In genomic region chr9:129145316-129145715, GRCh38 we compare ENCODE assay signal across 11 cellular contexts. TPM values are rescaled to one million over a fixed set of nuclear protein-coding genes. Genes with fewer than 3 reads are reported as not detected.
DNase-seq lines count a peak whose midpoint lies in the region; ATAC-seq, FAIRE-seq and TF ChIP-seq lines count a peak whose summit lies in the region.
"Had no signal": no experiment of that assay in that cellular context is flagged by ENCODE, and none has a peak within 500 bp of the region (broad histone marks: within the 10 kb centered on the region; RNA-seq: fewer than 3 reads in every experiment).

No MANE protein-coding gene starts in this region.

- peaks cover 4% of the 10 kb centered on the region for H3K79me2 ChIP-seq in endothelial cell of umbilical vein (ENCODE audit: control insufficient read depth, insufficient read depth, low read length)

- peaks cover 16% of the 10 kb centered on the region for H3K36me3 Mint-ChIP-seq in activated naive CD4-positive, alpha-beta T cell treated with anti-CD3 and anti-CD28 coated beads for 36 hours (ENCODE audit: low read depth)

- POLR2A ChIA-PET in endothelial cell of umbilical vein (lab: Charles Lee): no interaction called here

- no TSS peak for BruUV-seq in endothelial cell of umbilical vein (replicated peaks; lab: Mats Ljungman, UMichigan)

- no peak overlapping the region for H3K27ac Mint-ChIP-seq in activated naive CD4-positive, alpha-beta T cell treated with anti-CD3 and anti-CD28 coated beads for 36 hours
- H3K27ac Mint-ChIP-seq: T-helper 1 cell treated with Interleukin-12 subunit alpha and Interleukin-12 subunit beta and Interleukin-4 antibody, amounts not matched to agents 30 μg/mL and 1 μg/mL, for 36 hours had no signal

- no peak overlapping the region for H3K4me3 ChIP-seq in Peyer's patch
- no peak overlapping the region for H3K4me3 ChIP-seq in endothelial cell of umbilical vein (replicated peaks in 1 of 3; ENCODE audit: insufficient read depth in 1 of 3, low read depth in 1 of 3, low read length in 3 of 3)
- H3K4me3 ChIP-seq in muscle layer of colon (ENCODE audit: low read depth in 1 of 2, low read length in 2 of 2): peak overlapping the region in 1 of 2 donors; percentile 18
- no peak overlapping the region for H3K4me3 ChIP-seq in thymus (ENCODE audit: low read length)

- intact Hi-C loops in endothelial cell of umbilical vein (cut with micrococcal nuclease): no loop called here
- intact Hi-C loops in activated naive CD4-positive, alpha-beta T cell treated with anti-CD3 and anti-CD28 coated beads for 36 hours (cut with micrococcal nuclease): no loop called here

- CTCF ChIA-PET in endothelial cell of umbilical vein (lab: Charles Lee): interaction anchor here (1.2 to 9.5 kb wide), 3 partner anchors 14 to 37 kb away, joined by 3 to 287 read pairs (median 6); partner anchors contain the start of gene IER5L
- CTCF ChIA-PET in activated naive CD4-positive, alpha-beta T cell treated with anti-CD3 and anti-CD28 coated beads for 36 hours (lab: Charles Lee): interaction anchor here (0.7 to 3.8 kb wide), 3 partner anchors 14 to 509 kb away, joined by 3 to 25 read pairs (median 4); no protein-coding TSS in a partner anchor

- FAIRE-seq in endothelial cell of umbilical vein (lab: Jason Lieb, UNC): no peak

- no peaks in the 10 kb centered on the region for H3K9me3 Mint-ChIP-seq in activated naive CD4-positive, alpha-beta T cell treated with anti-CD3 and anti-CD28 coated beads for 36 hours
- H3K9me3 Mint-ChIP-seq: T-helper 1 cell treated with Interleukin-12 subunit alpha and Interleukin-12 subunit beta and Interleukin-4 antibody, amounts not matched to agents 30 μg/mL and 1 μg/mL, for 36 hours had no signal

- dilution Hi-C loops in endothelial cell of umbilical vein (cut with MboI; ENCODE audit: extremely low pct_ligation_motif_present, low sequenced_read_pairs): no loop called here

- TF ChIP-seq POLR2A in Peyer's patch (IDR thresholded peaks at IDR 0.05): no peak
- no peak for TF ChIP-seq POLR2A in endothelial cell of umbilical vein (IDR thresholded peaks at IDR 0.05; ENCODE audit: low read depth, low read length)

- peaks cover 10 to 65% (median 29%) of the 10 kb centered on the region in 4 donors for H3K4me1 ChIP-seq in Peyer's patch
- peaks cover 39% of the 10 kb centered on the region for H3K4me1 ChIP-seq in endothelial cell of umbilical vein (ENCODE audit: control insufficient read depth, extremely low read depth, insufficient read depth, low read length)
- peaks cover 65% of the 10 kb centered on the region for H3K4me1 ChIP-seq in muscle layer of colon (ENCODE audit: insufficient read depth, low read length)
- peaks cover 26% of the 10 kb centered on the region for H3K4me1 ChIP-seq in thymus (ENCODE audit: control insufficient read depth, insufficient read depth, low read length)

- no peaks in the 10 kb centered on the region for H3K27me3 Mint-ChIP-seq in activated naive CD4-positive, alpha-beta T cell treated with anti-CD3 and anti-CD28 coated beads for 36 hours (ENCODE audit: low read depth)

- H3K9me3 ChIP-seq in Peyer's patch (no peaks in the 10 kb centered on the region), endothelial cell of umbilical vein (replicated peaks; ENCODE audit: control insufficient read depth, insufficient read depth, low read length) (no peaks in the 10 kb centered on the region), muscle layer of colon (ENCODE audit: low read length) (no peaks in the 10 kb centered on the region), thymus (ENCODE audit: control insufficient read depth) (peaks cover 1% of the 10 kb centered on the region)

- no peak for ATAC-seq in HG02798 (IDR thresholded peaks at IDR 0.05; ENCODE audit: poor library complexity, unreplicated experiment)

- peak overlapping the region; percentile 57 to 77 (median 70) for H3K27ac ChIP-seq in Peyer's patch
- peak overlapping the region; percentile 10 for H3K27ac ChIP-seq in endothelial cell of umbilical vein (ENCODE audit: insufficient read depth, low read depth, low read length)
- H3K27ac ChIP-seq in muscle layer of colon (ENCODE audit: low read depth, low read length): peak overlapping the region; percentile 79
- H3K27ac ChIP-seq in thymus (ENCODE audit: low read depth): peak overlapping the region; percentile 55

- H3K36me3 ChIP-seq in Peyer's patch (peaks cover 0 to 32% (median 0%) of the 10 kb centered on the region in 3 donors), endothelial cell of umbilical vein (ENCODE audit: control insufficient read depth in 2 of 2, extremely low read depth in 1 of 2, insufficient read depth in 2 of 2, low read length in 2 of 2) (no peaks in the 10 kb centered on the region), muscle layer of colon (ENCODE audit: insufficient read depth, low read length) (peaks cover 43% of the 10 kb centered on the region), thymus (ENCODE audit: control insufficient read depth, insufficient read depth) (peaks cover 52% of the 10 kb centered on the region)

- H3K9me1 ChIP-seq in endothelial cell of umbilical vein (replicated peaks; ENCODE audit: control insufficient read depth, extremely low read depth, insufficient read depth, low read length): no peaks in the 10 kb centered on the region

- no peaks in the 10 kb centered on the region for H4K20me1 ChIP-seq in endothelial cell of umbilical vein (replicated peaks; ENCODE audit: control insufficient read depth, extremely low read depth, insufficient read depth, low read length)

- H3K4me2 ChIP-seq in endothelial cell of umbilical vein (ENCODE audit: insufficient read depth, low read length): no peak overlapping the region

- no peak overlapping the region for H2AFZ ChIP-seq in endothelial cell of umbilical vein (ENCODE audit: low read depth, low read length)

- peaks cover 20% of the 10 kb centered on the region for H3K4me1 Mint-ChIP-seq in activated naive CD4-positive, alpha-beta T cell treated with anti-CD3 and anti-CD28 coated beads for 36 hours (ENCODE audit: low read depth)

- H3K27me3 ChIP-seq in Peyer's patch (no peaks in the 10 kb centered on the region), endothelial cell of umbilical vein (ENCODE audit: control insufficient read depth in 2 of 2, insufficient read depth in 2 of 2, low read length in 2 of 2) (no peaks in the 10 kb centered on the region), muscle layer of colon (ENCODE audit: control insufficient read depth in 1 of 2, insufficient read depth in 2 of 2, low read length in 2 of 2) (no peaks in the 10 kb centered on the region), thymus (ENCODE audit: control insufficient read depth, insufficient read depth) (no peaks in the 10 kb centered on the region)

- WGBS in thymus: 96% methylated on average over 2 of the region's 2 CpGs

- H3K9ac ChIP-seq in endothelial cell of umbilical vein (replicated peaks; ENCODE audit: extremely low read depth, insufficient read depth, low read length): no peak overlapping the region
- H3K9ac ChIP-seq in muscle layer of colon (ENCODE audit: low read length): peak overlapping the region; percentile 44

- H3K4me3 Mint-ChIP-seq in activated naive CD4-positive, alpha-beta T cell treated with anti-CD3 and anti-CD28 coated beads for 36 hours: no peak overlapping the region
- H3K4me3 Mint-ChIP-seq: T-helper 1 cell treated with Interleukin-12 subunit alpha and Interleukin-12 subunit beta and Interleukin-4 antibody, amounts not matched to agents 30 μg/mL and 1 μg/mL, for 36 hours had no signal

- DNase-seq in Peyer's patch (no peak), endothelial cell of umbilical vein (ENCODE audit: low read depth, low spot score) (no peak), germinal center (ENCODE audit: low spot score) (no peak), cerebellum (ENCODE audit: low spot score) (no peak)
- DNase-seq in activated naive CD4-positive, alpha-beta T cell treated with anti-CD3 and anti-CD28 coated beads for 36 hours: no peak
- DNase-seq: DND-41, NCI-H774 had no signal

- TF ChIP-seq CTCF in Peyer's patch (IDR thresholded peaks at IDR 0.05): no peak
- no peak for TF ChIP-seq CTCF in endothelial cell of umbilical vein (IDR thresholded peaks at IDR 0.05; ENCODE audit: extremely low read depth in 1 of 2, insufficient read depth in 1 of 2, low read depth in 1 of 2, low read length in 2 of 2)

RNA-seq across cellular contexts. Expression of gene IER5L, which starts 32.7 kb away (rescaled TPM):
- total RNA-seq in Peyer's patch (1 to 10 TPM; 2.3 to 2.9 (median 2.6) TPM), endothelial cell of umbilical vein (12.3 and 13.3 TPM in 2 replicates), cerebellum (9.1 TPM)
- polyA plus RNA-seq in endothelial cell of umbilical vein (5.3 and 9.2 TPM in 2 replicates), thymus (13.7 TPM)
- polyA plus RNA-seq in endothelial cell of umbilical vein (2011; cell fraction: cytosol; rRNA removed): 1.2 and 2.4 TPM in 2 replicates
- 1.7 and 1.8 TPM in 2 replicates for polyA plus RNA-seq in endothelial cell of umbilical vein (2011; cell fraction: nucleus; rRNA removed)
- polyA plus RNA-seq in endothelial cell of umbilical vein (2012): 1.8 and 3.9 TPM in 2 replicates
- 2.7 and 3.1 TPM in 2 replicates for polyA minus RNA-seq in endothelial cell of umbilical vein
- polyA minus RNA-seq in endothelial cell of umbilical vein (2011; cell fraction: cytosol; rRNA and poly(A)+ RNA removed): 51.2 TPM
- 1.6 and 5.1 TPM in 2 replicates for polyA minus RNA-seq in endothelial cell of umbilical vein (2011; cell fraction: nucleus; rRNA and poly(A)+ RNA removed)
- 1 to 10 TPM; 1.1 to 1.6 TPM for total RNA-seq in activated naive CD4-positive, alpha-beta T cell treated with anti-CD3 and anti-CD28 coated beads for 36 hours

RNA-seq across cellular contexts. Expression of gene PTPA, which starts 34.1 kb away (rescaled TPM):
- total RNA-seq in Peyer's patch: 10 to 100 TPM; 48.7 to 65.7 (median 51.9) TPM
- 121 and 123 TPM in 2 replicates for total RNA-seq in endothelial cell of umbilical vein
- polyA plus RNA-seq in endothelial cell of umbilical vein: 97.7 and 108 TPM in 2 replicates
- polyA plus RNA-seq in endothelial cell of umbilical vein (2011; cell fraction: cytosol; rRNA removed): 104 and 109 TPM in 2 replicates
- 80.0 and 93.4 TPM in 2 replicates for polyA plus RNA-seq in endothelial cell of umbilical vein (2011; cell fraction: nucleus; rRNA removed)
- 102 and 108 TPM in 2 replicates for polyA plus RNA-seq in endothelial cell of umbilical vein (2012)
- 121 and 135 TPM in 2 replicates for polyA minus RNA-seq in endothelial cell of umbilical vein
- polyA minus RNA-seq in endothelial cell of umbilical vein (2011; cell fraction: cytosol; rRNA and poly(A)+ RNA removed): 94.9 TPM
- polyA minus RNA-seq in endothelial cell of umbilical vein (2011; cell fraction: nucleus; rRNA and poly(A)+ RNA removed): 29.3 and 48.0 TPM in 2 replicates
- polyA plus RNA-seq in thymus: 70.1 TPM
- total RNA-seq in cerebellum: 42.3 TPM
- 10 to 100 TPM; 83.0 to 94.5 TPM for total RNA-seq in activated naive CD4-positive, alpha-beta T cell treated with anti-CD3 and anti-CD28 coated beads for 36 hours

RNA-seq across cellular contexts. Expression of gene CRAT, which starts 34.7 kb away (rescaled TPM):
- total RNA-seq in Peyer's patch (100 to 1,000 TPM in 3 of 4 donors, 10 to 100 TPM in 1; 50.3 to 220 (median 146) TPM), endothelial cell of umbilical vein (34.2 and 36.8 TPM in 2 replicates), cerebellum (16.8 TPM)
- polyA plus RNA-seq in endothelial cell of umbilical vein (55.3 and 65.2 TPM in 2 replicates), thymus (9.4 TPM)
- 37.7 and 41.6 TPM in 2 replicates for polyA plus RNA-seq in endothelial cell of umbilical vein (2011; cell fraction: cytosol; rRNA removed)
- 46.0 and 52.0 TPM in 2 replicates for polyA plus RNA-seq in endothelial cell of umbilical vein (2011; cell fraction: nucleus; rRNA removed)
- polyA plus RNA-seq in endothelial cell of umbilical vein (2012): 38.0 and 54.5 TPM in 2 replicates
- 34.7 and 36.8 TPM in 2 replicates for polyA minus RNA-seq in endothelial cell of umbilical vein
- 3.8 TPM for polyA minus RNA-seq in endothelial cell of umbilical vein (2011; cell fraction: cytosol; rRNA and poly(A)+ RNA removed)
- 9.4 and 12.8 TPM in 2 replicates for polyA minus RNA-seq in endothelial cell of umbilical vein (2011; cell fraction: nucleus; rRNA and poly(A)+ RNA removed)
- total RNA-seq in activated naive CD4-positive, alpha-beta T cell treated with anti-CD3 and anti-CD28 coated beads for 36 hours: 10 to 100 TPM; 15.0 to 15.8 TPM

Comparison
In these comparisons a context has a peak if more than half of its experiments do, and no peak if none do; other contexts are left out.
1. H3K27ac ChIP-seq: peak in every context shown above with its lines; median percentile 79 in muscle layer of colon; 70 in Peyer's patch; 55 in thymus; 10 in endothelial cell of umbilical vein.